1 cellular context compared by ENCODE assay signal in genomic region chr15:40564591-40565332, GRCh38.
TF ChIP-seq lines count a peak whose summit lies in the region.

CCDC32 (minus strand) TSS chr15:40565042; CDS start chr15:40563015, 2,027 bp downstream.

TF ChIP-seq in GM12878, 131 proteins besides CTCF, POLR2A, EP300 and RAD21 (continued from another document):
- TF ChIP-seq EED (IDR thresholded peaks at IDR 0.05; ENCODE audit: low read depth) (peak; percentile 47; the same call in 1 of the 2 replicates), ZNF687 (IDR thresholded peaks at IDR 0.05) (no peak; the same call in none of the 2 replicates)
